In genomic region chr12:132162508-132163031, GRCh38 we compare ENCODE assay signal across 9 cellular contexts.
DNase-seq lines count a peak whose midpoint lies in the region; ATAC-seq and TF ChIP-seq lines count a peak whose summit lies in the region.
"Had no signal": no experiment of that assay in that cellular context is flagged by ENCODE, and none has a peak within 500 bp of the region (broad histone marks: within the 10 kb centered on the region; RNA-seq: fewer than 3 reads in every experiment).

No MANE protein-coding gene starts in this region.

- TF ChIP-seq CTCF in fibroblast of pulmonary artery (IDR thresholded peaks at IDR 0.05; ENCODE audit: low read length, missing control alignments): no peak
- no peak for TF ChIP-seq CTCF in GM13976 (IDR thresholded peaks at IDR 0.05; ENCODE audit: borderline replicate concordance, control extremely low read depth, extremely low read depth, insufficient read depth, missing control alignments)
- no peak for TF ChIP-seq CTCF in GM10266 (IDR thresholded peaks at IDR 0.05; ENCODE audit: control insufficient read depth, insufficient read depth, low read depth, missing control alignments)

- peaks cover 21 to 25% of the 10 kb centered on the region in 2 donors for H3K27me3 Mint-ChIP-seq in stimulated activated naive B cell treated with anti-CD40 and anti-IgM and Interleukin-4, amounts not matched to agents 10 μg/mL and 1 μg/mL and 100 μg/mL, for 72 hours
- H3K27me3 Mint-ChIP-seq: CD4-positive, CD25-positive, alpha-beta regulatory T cell had no signal

- H3K36me3 Mint-ChIP-seq in stimulated activated naive B cell treated with anti-CD40 and anti-IgM and Interleukin-4, amounts not matched to agents 10 μg/mL and 1 μg/mL and 100 μg/mL, for 72 hours: peaks cover 11 to 26% of the 10 kb centered on the region in 2 donors
- H3K36me3 Mint-ChIP-seq: CD4-positive, CD25-positive, alpha-beta regulatory T cell had no signal

- ATAC-seq in stimulated activated naive B cell treated with anti-CD40 and anti-IgM and Interleukin-4, amounts not matched to agents 10 μg/mL and 1 μg/mL and 100 μg/mL, for 72 hours (replicated peaks): peak; percentile 19 to 46

- DNase-seq in SIG-M5 treated with dmso at 0.1 percent for 504 hours (lab: John Stamatoyannopoulos, UW; ENCODE audit: unreplicated experiment): peak; percentile 73
- DNase-seq in SIG-M5 (lab: John Stamatoyannopoulos, UW): no peak
- DNase-seq in RPMI8226: peak; percentile 76
- DNase-seq in fibroblast of pulmonary artery (ENCODE audit: low read depth): peak; percentile 82
- DNase-seq in stimulated activated naive B cell treated with anti-CD40 and anti-IgM and Interleukin-4, amounts not matched to agents 10 μg/mL and 1 μg/mL and 100 μg/mL, for 72 hours: no peak
- no peak for DNase-seq in GM13976 (ENCODE audit: low spot score)
- DNase-seq in NCI-H2171 (lab: John Stamatoyannopoulos, UW): no peak
- DNase-seq in GM10266 (ENCODE audit: extremely low spot score): no peak
- DNase-seq: CD4-positive, CD25-positive, alpha-beta regulatory T cell had no signal

- H3K4me1 Mint-ChIP-seq in stimulated activated naive B cell treated with anti-CD40 and anti-IgM and Interleukin-4, amounts not matched to agents 10 μg/mL and 1 μg/mL and 100 μg/mL, for 72 hours: peaks cover 5 to 13% of the 10 kb centered on the region in 2 donors

- H3K9me3 Mint-ChIP-seq in stimulated activated naive B cell treated with anti-CD40 and anti-IgM and Interleukin-4, amounts not matched to agents 10 μg/mL and 1 μg/mL and 100 μg/mL, for 72 hours: peaks cover 10 to 12% of the 10 kb centered on the region in 2 donors
- H3K9me3 Mint-ChIP-seq: CD4-positive, CD25-positive, alpha-beta regulatory T cell had no signal

- no peak overlapping the region for H3K4me3 ChIP-seq in fibroblast of pulmonary artery (replicated peaks; ENCODE audit: low read depth, low read length)

- H3K27ac Mint-ChIP-seq in stimulated activated naive B cell treated with anti-CD40 and anti-IgM and Interleukin-4, amounts not matched to agents 10 μg/mL and 1 μg/mL and 100 μg/mL, for 72 hours: no peak overlapping the region
- H3K27ac Mint-ChIP-seq: CD4-positive, CD25-positive, alpha-beta regulatory T cell had no signal

- in situ Hi-C loops in GM13976 (cut with MboI; ENCODE audit: low sequenced_read_pairs, unreplicated experiment): no loop called here

- no peak overlapping the region for H3K4me3 Mint-ChIP-seq in stimulated activated naive B cell treated with anti-CD40 and anti-IgM and Interleukin-4, amounts not matched to agents 10 μg/mL and 1 μg/mL and 100 μg/mL, for 72 hours

Comparison
In these comparisons a context has a peak if more than half of its experiments do, and no peak if none do; other contexts are left out.
1. DNase-seq: peak in SIG-M5 treated with dmso at 0.1 percent for 504 hours (single experiment), RPMI8226 (single experiment) and fibroblast of pulmonary artery (single experiment); none in SIG-M5 (single experiment), stimulated activated naive B cell treated with anti-CD40 and anti-IgM and Interleukin-4, amounts not matched to agents 10 μg/mL and 1 μg/mL and 100 μg/mL, for 72 hours (single experiment), GM13976 (single experiment), NCI-H2171 (single experiment) and GM10266 (single experiment).